8 cellular contexts compared by ENCODE assay signal in genomic region chr9:112921549-112921948, GRCh38. TPM values are rescaled to one million over a fixed set of nuclear protein-coding genes. Genes with fewer than 3 reads are reported as not detected.
DNase-seq lines count a peak whose midpoint lies in the region; ATAC-seq and TF ChIP-seq lines count a peak whose summit lies in the region.

No MANE protein-coding gene starts in this region.

- no peaks in the 10 kb centered on the region; the same call in 1 of the 2 replicates for H3K27me3 ChIP-seq in SK-N-SH (ENCODE audit: insufficient read depth)
- no peaks in the 10 kb centered on the region for H3K27me3 ChIP-seq in right atrium auricular region
- H3K27me3 ChIP-seq in suprapubic skin: no peaks in the 10 kb centered on the region

- DNase-seq in NCI-H146 (lab: John Stamatoyannopoulos, UW) (peak; percentile 2), NCI-H146 treated with DMSO at 0.1 percent for 48 hours (lab: John Stamatoyannopoulos, UW; ENCODE audit: unreplicated experiment) (no peak), SK-N-SH (peak; percentile 25), right atrium auricular region (ENCODE audit: low spot score) (no peak), 8988T (no peak), mesenteric fat pad (ENCODE audit: low spot score) (no peak), suprapubic skin (ENCODE audit: low spot score in 2 of 2) (no peak)

- CTCF ChIA-PET in SK-N-SH (lab: Yijun Ruan, JAX): interaction anchor here (0.8 to 6.3 kb wide), 13 partner anchors 11 to 191 kb away, joined by 3 to 78 read pairs (median 4); no protein-coding TSS in a partner anchor

- H3K9me2 ChIP-seq in SK-N-SH: no peaks in the 10 kb centered on the region

- peak; percentile 43 for ATAC-seq in HG03175 (IDR thresholded peaks at IDR 0.05; ENCODE audit: unreplicated experiment)

- no peaks in the 10 kb centered on the region for H3F3A ChIP-seq in SK-N-SH (replicated peaks; ENCODE audit: insufficient read depth)

- H3K4me2 ChIP-seq in SK-N-SH: no peak overlapping the region

- TF ChIP-seq EP300 in SK-N-SH (IDR thresholded peaks at IDR 0.05; ENCODE audit: borderline replicate concordance in 1 of 2, low read depth in 1 of 2, low read length in 1 of 2) (no peak), suprapubic skin (IDR thresholded peaks at IDR 0.05) (no peak)

- H3K4me3 ChIP-seq in SK-N-SH (ENCODE audit: low read depth in 2 of 2, low read length in 1 of 2) (no peak overlapping the region; a peak in 1 of 4 replicates), right atrium auricular region (no peak overlapping the region), suprapubic skin (no peak overlapping the region)

- no peaks in the 10 kb centered on the region for H3K79me2 ChIP-seq in SK-N-SH (ENCODE audit: insufficient read depth)

- TF ChIP-seq POLR2A in suprapubic skin (IDR thresholded peaks at IDR 0.05): no peak

- H3K27ac ChIP-seq in SK-N-SH (ENCODE audit: low read depth in 2 of 2, low read length in 1 of 2): no peak overlapping the region
- H3K27ac ChIP-seq in right atrium auricular region: no peak overlapping the region
- no peak overlapping the region for H3K27ac ChIP-seq in suprapubic skin

- peak; percentile 63 for TF ChIP-seq RAD21 in SK-N-SH (IDR thresholded peaks at IDR 0.05; ENCODE audit: low read length)

- H3K4me1 ChIP-seq in SK-N-SH (ENCODE audit: control insufficient read depth in 1 of 2, insufficient read depth in 2 of 2, low read depth in 1 of 2, low read length in 1 of 2): no peaks in the 10 kb centered on the region
- no peaks in the 10 kb centered on the region for H3K4me1 ChIP-seq in right atrium auricular region
- H3K4me1 ChIP-seq in suprapubic skin: no peaks in the 10 kb centered on the region

- WGBS in SK-N-SH (ENCODE audit: low lambda C conversion rate): 15% methylated on average over 3 of the region's 3 CpGs
- WGBS in suprapubic skin: 22% methylated on average over 3 of the region's 3 CpGs

- no peaks in the 10 kb centered on the region for H4K20me1 ChIP-seq in SK-N-SH (ENCODE audit: insufficient read depth)

- H3K9me3 ChIP-seq in SK-N-SH (no peaks in the 10 kb centered on the region), right atrium auricular region (no peaks in the 10 kb centered on the region), suprapubic skin (no peaks in the 10 kb centered on the region)

- peak; percentile 46 for TF ChIP-seq CTCF in SK-N-SH (IDR thresholded peaks at IDR 0.05)
- peak; percentile 11 to 58 for TF ChIP-seq CTCF in right atrium auricular region (IDR thresholded peaks at IDR 0.05)
- TF ChIP-seq CTCF in suprapubic skin (IDR thresholded peaks at IDR 0.05): peak in 1 of 2 donors; percentile 26

- no peak overlapping the region for H2AFZ ChIP-seq in SK-N-SH (ENCODE audit: low read depth)

- no peak overlapping the region for H3K9ac ChIP-seq in SK-N-SH

- POLR2A ChIA-PET in SK-N-SH (lab: Yijun Ruan, JAX): no interaction called here

- no peaks in the 10 kb centered on the region for H3K36me3 ChIP-seq in SK-N-SH (replicated peaks in 1 of 2; ENCODE audit: control insufficient read depth in 1 of 2, insufficient read depth in 2 of 2, low read length in 1 of 2)
- H3K36me3 ChIP-seq in right atrium auricular region: no peaks in the 10 kb centered on the region
- H3K36me3 ChIP-seq in suprapubic skin: no peaks in the 10 kb centered on the region

TF ChIP-seq in SK-N-SH, 30 proteins besides CTCF, POLR2A, EP300 and RAD21:
- TF ChIP-seq PBX3 (IDR thresholded peaks at IDR 0.05) (no peak), SMC3 (IDR thresholded peaks at IDR 0.05; ENCODE audit: low read depth, low read length) (peak; percentile 49), YY1 (IDR thresholded peaks at IDR 0.05; ENCODE audit: low read depth) (no peak), USF1 (IDR thresholded peaks at IDR 0.05; ENCODE audit: borderline replicate concordance, low read depth) (no peak), GABPA (IDR thresholded peaks at IDR 0.05; ENCODE audit: low read depth) (no peak), FOXJ3 (CRISPR knock-in tag; IDR thresholded peaks at IDR 0.05) (no peak), NRF1 (IDR thresholded peaks at IDR 0.05; ENCODE audit: low read depth, low read length) (no peak), FOXM1 (IDR thresholded peaks at IDR 0.05; ENCODE audit: low read depth) (no peak)

RNA-seq across cellular contexts. Expression of gene SLC46A2, which starts 30.9 kb away (rescaled TPM):
- polyA plus RNA-seq in SK-N-SH (2012; rRNA removed): not detected in 2 replicates
- not detected in 2 replicates for polyA plus RNA-seq in SK-N-SH (2012; cell fraction: cytosol; rRNA removed)
- not detected in 2 replicates for polyA plus RNA-seq in SK-N-SH (2012; cell fraction: nucleus; rRNA removed)
- total RNA-seq in right atrium auricular region (under 1 TPM in 1 of 2 donors, not detected in 1; 0.43 TPM), mesenteric fat pad (0.35 TPM), suprapubic skin (10 to 100 TPM in 3 of 4 donors, 1 to 10 TPM in 1; 5.6 to 65.2 (median 42.4) TPM)

Comparison
In these comparisons a context has a peak if more than half of its experiments do, and no peak if none do; other contexts are left out.
1. DNase-seq: peak in NCI-H146 (single experiment) and SK-N-SH (single experiment); none in NCI-H146 treated with DMSO at 0.1 percent for 48 hours (single experiment), right atrium auricular region (single experiment), 8988T (single experiment), mesenteric fat pad (single experiment) and suprapubic skin (0 of 2).